In the genomic region with DNA sequence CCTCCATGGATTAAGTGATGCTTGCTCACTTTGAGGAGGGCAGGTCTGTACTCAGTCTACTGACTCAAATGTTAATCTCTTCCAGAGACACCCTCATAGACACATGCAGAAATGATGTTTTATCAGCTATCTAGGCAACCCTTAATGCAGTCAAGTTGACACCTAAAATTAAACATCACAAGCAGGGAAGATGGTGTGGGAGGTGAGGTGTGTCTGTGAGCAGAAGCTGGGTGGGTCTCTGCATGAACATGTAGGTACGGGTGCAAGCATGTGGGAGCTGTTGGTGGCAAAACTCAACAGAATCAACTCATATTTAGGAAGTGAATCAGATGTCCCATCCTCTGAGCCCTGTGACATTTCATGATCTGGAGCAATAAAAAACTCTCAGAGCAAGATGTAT, we compare ENCODE assay signal across 27 cellular contexts.
"Had no signal": no experiment of that assay in that cellular context is flagged by ENCODE, and none has a peak within 500 bp of the region (broad histone marks: within the 10 kb centered on the region; RNA-seq: fewer than 3 reads in every experiment).

No MANE protein-coding gene starts in this region.

- DNase-seq: colonic mucosa; cortex of kidney; dermis blood vessel endothelial cell; dorsolateral prefrontal cortex; effector CD4-positive, alpha-beta T cell; effector CD8-positive, alpha-beta T cell; effector memory CD4-positive, alpha-beta T cell; effector memory CD8-positive, alpha-beta T cell; endodermal cell; erythroblast; esophagus squamous epithelium; foreskin fibroblast; foreskin keratinocyte; foreskin melanocyte; gastrocnemius medialis; glutamatergic neuron; heart left ventricle; heart right ventricle had no signal

- FAIRE-seq: colon, endometrium, endothelial cell of umbilical vein, frontal cortex had no signal

- H3K36me3 ChIP-seq: colonic mucosa, esophagus muscularis mucosa, esophagus squamous epithelium, gastrocnemius medialis, gastroesophageal sphincter, heart left ventricle, heart right ventricle had no signal

- ATAC-seq: effector memory CD8-positive, alpha-beta T cell; esophagus mucosa; foreskin keratinocyte; gastrocnemius medialis; gastroesophageal sphincter; heart left ventricle; heart right ventricle had no signal

- H3K4me3 ChIP-seq: colonic mucosa, coronary artery, dorsolateral prefrontal cortex, esophagus muscularis mucosa, esophagus squamous epithelium, gastrocnemius medialis, gastroesophageal sphincter, heart left ventricle, heart right ventricle had no signal

- H3K27me3 ChIP-seq: colonic mucosa, esophagus muscularis mucosa, gastroesophageal sphincter had no signal

- H3K27ac ChIP-seq: colonic mucosa, coronary artery, dorsolateral prefrontal cortex, epithelial cell of prostate, esophagus muscularis mucosa, esophagus squamous epithelium, foreskin keratinocyte, gastrocnemius medialis, gastroesophageal sphincter, heart left ventricle, heart right ventricle had no signal

- H3K4me1 ChIP-seq: colonic mucosa, foreskin keratinocyte, gastrocnemius medialis had no signal

- H3K9me3 ChIP-seq: colonic mucosa, esophagus muscularis mucosa, esophagus squamous epithelium, gastrocnemius medialis, gastroesophageal sphincter, heart left ventricle, heart right ventricle had no signal
